ENCODE assay signal across 8 cellular contexts in the genomic region with DNA sequence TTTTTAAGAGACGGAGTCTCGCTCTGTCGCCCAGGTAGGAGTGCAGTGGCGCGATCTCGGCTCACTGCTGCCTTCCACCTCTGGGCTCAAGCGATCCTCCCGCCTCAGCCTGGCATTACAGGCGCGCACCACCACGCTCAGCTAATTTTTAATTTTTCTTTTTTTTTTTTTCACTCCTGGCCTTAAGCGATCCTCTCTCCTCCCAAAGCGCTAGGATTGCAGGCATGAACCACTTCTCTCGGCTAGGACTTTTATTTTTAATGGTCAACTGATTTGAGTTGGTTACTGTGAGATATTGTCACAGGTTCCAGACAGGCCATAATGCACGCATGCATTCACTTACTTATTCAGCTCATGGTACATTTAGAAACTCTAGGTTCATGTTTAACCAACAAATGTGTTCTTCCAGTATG. TPM values are rescaled to one million over a fixed set of nuclear protein-coding genes. Genes with fewer than 3 reads are reported as not detected.
DNase-seq lines count a peak whose midpoint lies in the region; ATAC-seq and TF ChIP-seq lines count a peak whose summit lies in the region.

No MANE protein-coding gene starts in this region.

- CTCF ChIA-PET in BJ (lab: Yijun Ruan, JAX): interaction anchor here (2.9 kb wide), 1 partner anchor 8 kb away, joined by 6 read pairs; no protein-coding TSS in a partner anchor

- no peak for DNase-seq in BJ (ENCODE audit: low read depth)
- no peak for DNase-seq in activated naive CD8-positive, alpha-beta T cell treated with anti-CD3 and anti-CD28 coated beads, Interleukin-2, amount 10 ng/mL, durations not matched to agents 7 days and 5 days
- no peak for DNase-seq in memory B cell (ENCODE audit: low spot score in 2 of 2)
- DNase-seq in AG08395 (ENCODE audit: low spot score): no peak
- no peak for DNase-seq in head of caudate nucleus
- no peak for DNase-seq in islet precursor cell

- peaks cover 31% of the 10 kb centered on the region for H3K4me1 Mint-ChIP-seq in activated naive CD8-positive, alpha-beta T cell treated with anti-CD3 and anti-CD28 coated beads, Interleukin-2, amount 10 ng/mL, durations not matched to agents 7 days and 5 days
- peaks cover 14% of the 10 kb centered on the region for H3K4me1 Mint-ChIP-seq in memory B cell

- H3K9me3 Mint-ChIP-seq in activated naive CD8-positive, alpha-beta T cell treated with anti-CD3 and anti-CD28 coated beads, Interleukin-2, amount 10 ng/mL, durations not matched to agents 7 days and 5 days: peaks cover 1% of the 10 kb centered on the region
- no peaks in the 10 kb centered on the region for H3K9me3 Mint-ChIP-seq in memory B cell

- POLR2A ChIA-PET in BJ (lab: Charles Lee): interaction anchor here (1.1 kb wide), 1 partner anchor 9 kb away, joined by 9 read pairs; a partner anchor contains a TSS
- POLR2A ChIA-PET in activated naive CD8-positive, alpha-beta T cell treated with anti-CD3 and anti-CD28 coated beads, Interleukin-2, amount 10 ng/mL, durations not matched to agents 7 days and 5 days (lab: Charles Lee): interaction anchor here (0.7 to 4.8 kb wide), 6 partner anchors 11 to 552 kb away, joined by 3 to 122 read pairs (median 6); a partner anchor contains a TSS

- peaks cover 26% of the 10 kb centered on the region for H3K36me3 Mint-ChIP-seq in activated naive CD8-positive, alpha-beta T cell treated with anti-CD3 and anti-CD28 coated beads, Interleukin-2, amount 10 ng/mL, durations not matched to agents 7 days and 5 days
- peaks cover 7% of the 10 kb centered on the region for H3K36me3 Mint-ChIP-seq in memory B cell

- peak overlapping the region; percentile 96 for H3K27ac Mint-ChIP-seq in activated naive CD8-positive, alpha-beta T cell treated with anti-CD3 and anti-CD28 coated beads, Interleukin-2, amount 10 ng/mL, durations not matched to agents 7 days and 5 days
- peak overlapping the region; percentile 98 for H3K27ac Mint-ChIP-seq in memory B cell

- H3K27me3 ChIP-seq in BJ (ENCODE audit: control insufficient read depth, insufficient read depth, low read length): no peaks in the 10 kb centered on the region

- ATAC-seq in HG02588 (IDR thresholded peaks at IDR 0.05; ENCODE audit: unreplicated experiment) (peak; percentile 20), memory B cell (ENCODE audit: low read depth) (no peak), GM21447 (IDR thresholded peaks at IDR 0.05; ENCODE audit: unreplicated experiment) (no peak)
- ATAC-seq in activated naive CD8-positive, alpha-beta T cell treated with anti-CD3 and anti-CD28 coated beads, Interleukin-2, amount 10 ng/mL, durations not matched to agents 7 days and 5 days (ENCODE audit: low read depth): no peak

- H3K27me3 Mint-ChIP-seq in activated naive CD8-positive, alpha-beta T cell treated with anti-CD3 and anti-CD28 coated beads, Interleukin-2, amount 10 ng/mL, durations not matched to agents 7 days and 5 days: no peaks in the 10 kb centered on the region
- H3K27me3 Mint-ChIP-seq in memory B cell: no peaks in the 10 kb centered on the region

- H3K36me3 ChIP-seq in BJ (ENCODE audit: control insufficient read depth, insufficient read depth, low read length): peaks cover 2% of the 10 kb centered on the region

- no peak for TF ChIP-seq CTCF in BJ (IDR thresholded peaks at IDR 0.05; ENCODE audit: insufficient read depth, low read depth, low read length)

- peak overlapping the region; percentile 52 for H3K4me3 ChIP-seq in BJ (ENCODE audit: low read depth, low read length)

- peak overlapping the region; percentile 91 for H3K4me3 Mint-ChIP-seq in activated naive CD8-positive, alpha-beta T cell treated with anti-CD3 and anti-CD28 coated beads, Interleukin-2, amount 10 ng/mL, durations not matched to agents 7 days and 5 days
- H3K4me3 Mint-ChIP-seq in memory B cell: peak overlapping the region; percentile 92

- intact Hi-C loops in head of caudate nucleus (cut with DNase I): no loop called here

RNA-seq across cellular contexts. Expression of a gene that starts 0.9 kb away (rescaled TPM):
- 3.0 and 4.3 TPM in 2 replicates for polyA plus RNA-seq in BJ (2011; rRNA removed)
- polyA minus RNA-seq in BJ (2011; rRNA and poly(A)+ RNA removed): 0.71 and 1.7 TPM in 2 replicates
- 10 to 100 TPM in 1 of 2 experiments, 1 to 10 TPM in 1; 8.6 to 11.1 TPM for total RNA-seq in activated naive CD8-positive, alpha-beta T cell treated with anti-CD3 and anti-CD28 coated beads, Interleukin-2, amount 10 ng/mL, durations not matched to agents 7 days and 5 days

RNA-seq across cellular contexts. Expression of a gene that starts 1.0 kb away (rescaled TPM):
- 32.9 and 46.9 TPM in 2 replicates for polyA plus RNA-seq in BJ (2011; rRNA removed)
- polyA minus RNA-seq in BJ (2011; rRNA and poly(A)+ RNA removed): 46.1 and 63.3 TPM in 2 replicates
- 100 to 1,000 TPM; 113 to 117 TPM for total RNA-seq in activated naive CD8-positive, alpha-beta T cell treated with anti-CD3 and anti-CD28 coated beads, Interleukin-2, amount 10 ng/mL, durations not matched to agents 7 days and 5 days

RNA-seq across cellular contexts. Expression of a gene that starts 9.0 kb away (rescaled TPM):
- 73.7 and 79.8 TPM in 2 replicates for polyA plus RNA-seq in BJ (2011; rRNA removed)
- 59.2 and 64.3 TPM in 2 replicates for polyA minus RNA-seq in BJ (2011; rRNA and poly(A)+ RNA removed)
- total RNA-seq in activated naive CD8-positive, alpha-beta T cell treated with anti-CD3 and anti-CD28 coated beads, Interleukin-2, amount 10 ng/mL, durations not matched to agents 7 days and 5 days: 100 to 1,000 TPM; 134 to 136 TPM

RNA-seq across cellular contexts. Expression of a gene that starts 49.2 kb away (rescaled TPM):
- polyA plus RNA-seq in BJ (2011; rRNA removed): 43.6 and 68.6 TPM in 2 replicates
- polyA minus RNA-seq in BJ (2011; rRNA and poly(A)+ RNA removed): 9.3 and 12.8 TPM in 2 replicates
- 10 to 100 TPM; 48.4 to 48.8 TPM for total RNA-seq in activated naive CD8-positive, alpha-beta T cell treated with anti-CD3 and anti-CD28 coated beads, Interleukin-2, amount 10 ng/mL, durations not matched to agents 7 days and 5 days

RNA-seq across cellular contexts. Expression of a gene that starts 56.0 kb away (rescaled TPM):
- 5.4 and 8.5 TPM in 2 replicates for polyA plus RNA-seq in BJ (2011; rRNA removed)
- polyA minus RNA-seq in BJ (2011; rRNA and poly(A)+ RNA removed): 4.7 and 7.6 TPM in 2 replicates
- 1 to 10 TPM; 4.7 to 4.8 TPM for total RNA-seq in activated naive CD8-positive, alpha-beta T cell treated with anti-CD3 and anti-CD28 coated beads, Interleukin-2, amount 10 ng/mL, durations not matched to agents 7 days and 5 days
